Comparison of ENCODE assay signal across 28 cellular contexts in the genomic region with DNA sequence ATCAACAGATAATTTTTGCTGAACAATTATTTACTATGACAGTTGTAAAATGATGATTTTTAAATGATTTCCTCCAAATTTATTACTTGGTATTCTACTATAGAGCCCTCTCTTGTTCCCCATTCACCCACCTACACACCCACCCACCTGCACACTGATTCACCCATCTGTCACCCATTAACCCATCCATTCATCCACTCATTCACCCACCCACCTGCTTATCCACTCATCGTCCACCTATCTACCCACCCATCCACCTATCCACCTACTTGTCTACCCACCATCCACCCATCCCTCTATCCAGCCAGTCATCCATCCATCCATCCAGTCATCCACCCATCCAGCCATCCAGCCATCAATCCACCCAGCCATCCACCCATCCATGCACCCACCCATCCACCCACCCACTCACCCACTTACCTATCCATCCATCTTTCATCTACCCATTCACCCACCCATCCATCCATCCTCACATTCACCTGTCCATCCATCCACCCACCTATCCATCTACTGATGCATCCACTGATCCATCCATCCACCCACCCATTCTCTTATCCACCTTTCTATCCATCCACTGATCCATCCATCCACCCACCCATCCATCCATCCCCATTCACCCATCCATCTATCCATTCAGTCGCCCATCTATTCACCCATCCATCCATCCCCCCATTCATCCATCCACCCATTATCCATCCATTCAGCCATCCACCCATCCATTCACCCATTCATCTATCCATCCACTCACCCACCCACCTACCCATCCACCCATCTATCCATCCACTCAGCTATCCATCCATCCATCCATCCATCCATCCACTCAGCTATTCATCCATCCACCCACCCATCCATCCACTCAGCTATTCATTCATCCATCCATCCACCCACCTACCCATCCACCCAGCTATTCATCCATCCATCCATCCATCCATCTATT.
DNase-seq lines count a peak whose midpoint lies in the region; ATAC-seq and TF ChIP-seq lines count a peak whose summit lies in the region.
"Had no signal": no experiment of that assay in that cellular context is flagged by ENCODE, and none has a peak within 500 bp of the region (broad histone marks: within the 10 kb centered on the region; RNA-seq: fewer than 3 reads in every experiment).

No MANE protein-coding gene starts in this region.

- no peak for TF ChIP-seq CTCF in chondrocyte (IDR thresholded peaks at IDR 0.05)

- no peak for ATAC-seq in activated T-cell treated with anti-CD3 and anti-CD28 coated beads, Interleukin-2, amount 50 U/mL, for 72 hours (replicated peaks in 1 of 2)
- no peak for ATAC-seq in stimulated activated naive CD8-positive, alpha-beta T cell treated with anti-CD3 and anti-CD28 coated beads, Interleukin-15, Interleukin-2, amounts not matched to agents 100 U/mL and 50 U/mL, for 24 hours
- ATAC-seq: HCT116, left colon, right cardiac atrium had no signal

- H3K4me1 Mint-ChIP-seq in activated T-cell treated with anti-CD3 and anti-CD28 coated beads, Interleukin-2, amount 50 U/mL, for 72 hours (ENCODE audit: low read depth): peaks cover 38% of the 10 kb centered on the region
- peaks cover 15% of the 10 kb centered on the region for H3K4me1 Mint-ChIP-seq in chondrocyte (ENCODE audit: low read depth)
- H3K4me1 Mint-ChIP-seq: neural crest cell had no signal

- peaks cover 0 to 5% of the 10 kb centered on the region in 2 donors for H3K9me3 Mint-ChIP-seq in activated T-cell treated with anti-CD3 and anti-CD28 coated beads, Interleukin-2, amount 50 U/mL, for 72 hours
- H3K9me3 Mint-ChIP-seq in chondrocyte (ENCODE audit: low read depth): no peaks in the 10 kb centered on the region
- H3K9me3 Mint-ChIP-seq: activated CD4-positive, alpha-beta T cell treated with anti-CD3 and anti-CD28 coated beads, Interleukin-2, amount 10 ng/mL, durations not matched to agents 7 days and 5 days; CD4-positive, alpha-beta memory T cell had no signal

- no peak overlapping the region for H3K4me3 Mint-ChIP-seq in activated T-cell treated with anti-CD3 and anti-CD28 coated beads, Interleukin-2, amount 50 U/mL, for 72 hours
- no peak overlapping the region for H3K4me3 Mint-ChIP-seq in chondrocyte (ENCODE audit: unreplicated experiment)
- H3K4me3 Mint-ChIP-seq: activated CD4-positive, alpha-beta T cell treated with anti-CD3 and anti-CD28 coated beads, Interleukin-2, amount 10 ng/mL, durations not matched to agents 7 days and 5 days; CD4-positive, alpha-beta memory T cell; neural crest cell had no signal

- DNase-seq in activated T-cell treated with anti-CD3 and anti-CD28 coated beads for 4 hours: peak; percentile 74
- no peak for DNase-seq in activated T-cell treated with anti-CD3 and anti-CD28 coated beads, Interleukin-2, amount 50 U/mL, for 72 hours
- DNase-seq in stimulated activated CD4-positive, alpha-beta T cell treated with anti-CD3 and anti-CD28 coated beads, Interleukin-4, amount 100 ng/mL, for 1 hour: peak; percentile 32
- no peak for DNase-seq in stimulated activated CD4-positive, alpha-beta T cell treated with anti-CD3 and anti-CD28 coated beads, Interleukin-1b, Interleukin-23, amount 100 ng/mL, for 48 hours
- DNase-seq in chondrocyte (ENCODE audit: low spot score): peak; percentile 32
- DNase-seq in stimulated activated CD8-positive, alpha-beta memory T cell treated with anti-CD3 and anti-CD28 coated beads, Interleukin-7, amount 100 ng/mL, for 4 hours (ENCODE audit: low read depth in 2 of 2): peak; percentile 56 to 71
- DNase-seq in stimulated activated naive CD8-positive, alpha-beta T cell treated with anti-CD3 and anti-CD28 coated beads, Interleukin-15, Interleukin-2, amounts not matched to agents 100 U/mL and 50 U/mL, for 24 hours: no peak
- DNase-seq in occipital lobe (lab: John Stamatoyannopoulos, UW): no peak
- DNase-seq: activated CD4-positive, alpha-beta T cell treated with anti-CD3 and anti-CD28 coated beads, Interleukin-2, amount 10 ng/mL, durations not matched to agents 7 days and 5 days; activated naive CD4-positive, alpha-beta T cell; aorta; CD4-positive, alpha-beta memory T cell; DND-41; effector CD8-positive, alpha-beta T cell; GF-D8; hippocampal formation; left colon; mammary epithelial cell; MV-4-11; NCI-H1436 treated with DMSO at 0.1 percent for 48 hours; NCI-H2081 treated with DMSO at 0.1 percent for 48 hours; NCI-H2227 treated with DMSO at 0.1 percent for 48 hours; NCI-H526; right cardiac atrium; T1000; thyroid gland had no signal

- no peaks in the 10 kb centered on the region for H3K27me3 Mint-ChIP-seq in activated T-cell treated with anti-CD3 and anti-CD28 coated beads, Interleukin-2, amount 50 U/mL, for 72 hours (ENCODE audit: low read depth)
- no peaks in the 10 kb centered on the region for H3K27me3 Mint-ChIP-seq in chondrocyte (ENCODE audit: low read depth)
- H3K27me3 Mint-ChIP-seq: activated CD4-positive, alpha-beta T cell treated with anti-CD3 and anti-CD28 coated beads, Interleukin-2, amount 10 ng/mL, durations not matched to agents 7 days and 5 days; CD4-positive, alpha-beta memory T cell had no signal

- H3K36me3 Mint-ChIP-seq in activated T-cell treated with anti-CD3 and anti-CD28 coated beads, Interleukin-2, amount 50 U/mL, for 72 hours (ENCODE audit: insufficient read depth in 2 of 2): peaks cover under 1 to 3% of the 10 kb centered on the region in 2 donors
- peaks cover 12% of the 10 kb centered on the region for H3K36me3 Mint-ChIP-seq in chondrocyte (ENCODE audit: low read depth)

- no peak overlapping the region for H3K27ac Mint-ChIP-seq in activated T-cell treated with anti-CD3 and anti-CD28 coated beads, Interleukin-2, amount 50 U/mL, for 72 hours
- H3K27ac Mint-ChIP-seq in chondrocyte (ENCODE audit: unreplicated experiment): no peak overlapping the region
- H3K27ac Mint-ChIP-seq: activated CD4-positive, alpha-beta T cell treated with anti-CD3 and anti-CD28 coated beads, Interleukin-2, amount 10 ng/mL, durations not matched to agents 7 days and 5 days had no signal

Comparison
In these comparisons a context has a peak if more than half of its experiments do, and no peak if none do; other contexts are left out.
1. DNase-seq: peak in activated T-cell treated with anti-CD3 and anti-CD28 coated beads for 4 hours (single experiment), stimulated activated CD4-positive, alpha-beta T cell treated with anti-CD3 and anti-CD28 coated beads, Interleukin-4, amount 100 ng/mL, for 1 hour (single experiment), chondrocyte (single experiment) and stimulated activated CD8-positive, alpha-beta memory T cell treated with anti-CD3 and anti-CD28 coated beads, Interleukin-7, amount 100 ng/mL, for 4 hours (2 of 2); none in activated T-cell treated with anti-CD3 and anti-CD28 coated beads, Interleukin-2, amount 50 U/mL, for 72 hours (0 of 2), stimulated activated CD4-positive, alpha-beta T cell treated with anti-CD3 and anti-CD28 coated beads, Interleukin-1b, Interleukin-23, amount 100 ng/mL, for 48 hours (single experiment), stimulated activated naive CD8-positive, alpha-beta T cell treated with anti-CD3 and anti-CD28 coated beads, Interleukin-15, Interleukin-2, amounts not matched to agents 100 U/mL and 50 U/mL, for 24 hours (single experiment) and occipital lobe (single experiment).